ENCODE assay signal across 1 cellular context in the genomic region with DNA sequence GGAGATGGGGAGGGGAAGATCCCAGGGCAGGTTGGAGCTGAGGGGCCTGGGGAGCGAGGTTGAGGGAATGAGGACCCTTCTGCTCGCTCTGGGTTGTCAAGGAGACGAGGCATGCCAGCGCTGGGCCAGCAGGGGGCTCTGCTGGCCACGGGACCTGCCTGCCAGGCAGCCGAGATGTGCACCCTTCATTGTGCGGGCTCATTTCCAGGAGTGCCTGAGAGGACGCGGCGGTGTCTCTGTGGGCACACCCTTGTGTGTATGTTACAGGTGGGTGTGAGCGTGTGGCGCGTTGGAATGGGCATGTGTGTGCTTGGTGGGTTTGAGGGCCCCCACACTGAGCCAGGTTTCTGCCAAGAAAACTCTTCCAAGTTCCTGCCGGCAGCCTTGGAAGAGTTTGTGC.
A peak's percentile ranks its signal among the peaks of the same experiment; 100 is the strongest.
TF ChIP-seq lines count a peak whose summit lies in the region.

No MANE protein-coding gene starts in this region.

TF ChIP-seq in HepG2, 621 proteins besides CTCF, POLR2A, EP300 and RAD21 (continued from another document and continues in another):
- TF ChIP-seq, protein P1, sequence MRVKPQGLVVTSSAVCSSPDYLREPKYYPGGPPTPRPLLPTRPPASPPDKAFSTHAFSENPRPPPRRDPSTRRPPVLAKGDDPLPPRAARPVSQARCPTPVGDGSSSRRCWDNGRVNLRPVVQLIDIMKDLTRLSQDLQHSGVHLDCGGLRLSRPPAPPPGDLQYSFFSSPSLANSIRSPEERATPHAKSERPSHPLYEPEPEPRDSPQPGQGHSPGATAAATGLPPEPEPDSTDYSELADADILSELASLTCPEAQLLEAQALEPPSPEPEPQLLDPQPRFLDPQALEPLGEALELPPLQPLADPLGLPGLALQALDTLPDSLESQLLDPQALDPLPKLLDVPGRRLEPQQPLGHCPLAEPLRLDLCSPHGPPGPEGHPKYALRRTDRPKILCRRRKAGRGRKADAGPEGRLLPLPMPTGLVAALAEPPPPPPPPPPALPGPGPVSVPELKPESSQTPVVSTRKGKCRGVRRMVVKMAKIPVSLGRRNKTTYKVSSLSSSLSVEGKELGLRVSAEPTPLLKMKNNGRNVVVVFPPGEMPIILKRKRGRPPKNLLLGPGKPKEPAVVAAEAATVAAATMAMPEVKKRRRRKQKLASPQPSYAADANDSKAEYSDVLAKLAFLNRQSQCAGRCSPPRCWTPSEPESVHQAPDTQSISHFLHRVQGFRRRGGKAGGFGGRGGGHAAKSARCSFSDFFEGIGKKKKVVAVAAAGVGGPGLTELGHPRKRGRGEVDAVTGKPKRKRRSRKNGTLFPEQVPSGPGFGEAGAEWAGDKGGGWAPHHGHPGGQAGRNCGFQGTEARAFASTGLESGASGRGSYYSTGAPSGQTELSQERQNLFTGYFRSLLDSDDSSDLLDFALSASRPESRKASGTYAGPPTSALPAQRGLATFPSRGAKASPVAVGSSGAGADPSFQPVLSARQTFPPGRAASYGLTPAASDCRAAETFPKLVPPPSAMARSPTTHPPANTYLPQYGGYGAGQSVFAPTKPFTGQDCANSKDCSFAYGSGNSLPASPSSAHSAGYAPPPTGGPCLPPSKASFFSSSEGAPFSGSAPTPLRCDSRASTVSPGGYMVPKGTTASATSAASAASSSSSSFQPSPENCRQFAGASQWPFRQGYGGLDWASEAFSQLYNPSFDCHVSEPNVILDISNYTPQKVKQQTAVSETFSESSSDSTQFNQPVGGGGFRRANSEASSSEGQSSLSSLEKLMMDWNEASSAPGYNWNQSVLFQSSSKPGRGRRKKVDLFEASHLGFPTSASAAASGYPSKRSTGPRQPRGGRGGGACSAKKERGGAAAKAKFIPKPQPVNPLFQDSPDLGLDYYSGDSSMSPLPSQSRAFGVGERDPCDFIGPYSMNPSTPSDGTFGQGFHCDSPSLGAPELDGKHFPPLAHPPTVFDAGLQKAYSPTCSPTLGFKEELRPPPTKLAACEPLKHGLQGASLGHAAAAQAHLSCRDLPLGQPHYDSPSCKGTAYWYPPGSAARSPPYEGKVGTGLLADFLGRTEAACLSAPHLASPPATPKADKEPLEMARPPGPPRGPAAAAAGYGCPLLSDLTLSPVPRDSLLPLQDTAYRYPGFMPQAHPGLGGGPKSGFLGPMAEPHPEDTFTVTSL (CRISPR knock-in tag; IDR thresholded peaks at IDR 0.05; ENCODE audit: borderline replicate concordance) = no peak
- no peak for TF ChIP-seq NCOR1 (IDR thresholded peaks at IDR 0.05; ENCODE audit: borderline replicate concordance, low read length)
- 0 out of 2 replicates have a peak, but pooled peaks have one; percentile 5 for TF ChIP-seq MTA1 (CRISPR knock-in tag; IDR thresholded peaks at IDR 0.05; ENCODE audit: borderline replicate concordance)
- TF ChIP-seq ZBTB1 (CRISPR knock-in tag; IDR thresholded peaks at IDR 0.05; ENCODE audit: borderline replicate concordance) = no peak
- no peak for TF ChIP-seq ZNF292 (CRISPR knock-in tag; IDR thresholded peaks at IDR 0.05; ENCODE audit: borderline replicate concordance, low read depth)
- peak; percentile 31; the same call in 1 of the 2 replicates for TF ChIP-seq GATAD2A (CRISPR knock-in tag; IDR thresholded peaks at IDR 0.05)
- TF ChIP-seq FOXA1 (IDR thresholded peaks at IDR 0.05) = no peak
- no peak for TF ChIP-seq FOXA1 (CRISPR knock-in tag; IDR thresholded peaks at IDR 0.05)
- TF ChIP-seq RFX3 (CRISPR knock-in tag; IDR thresholded peaks at IDR 0.05) = peak; percentile 79
- TF ChIP-seq ZNF124 (CRISPR knock-in tag; IDR thresholded peaks at IDR 0.05) = no peak; the same call in 1 of the 2 replicates
- TF ChIP-seq MEF2D (CRISPR knock-in tag; IDR thresholded peaks at IDR 0.05) = no peak
- peak; percentile 90 for TF ChIP-seq ZNF652 (CRISPR knock-in tag; IDR thresholded peaks at IDR 0.05; ENCODE audit: borderline replicate concordance, low read depth)
- no peak for TF ChIP-seq DMAP1 (CRISPR knock-in tag; IDR thresholded peaks at IDR 0.05)
- TF ChIP-seq, protein P2, sequence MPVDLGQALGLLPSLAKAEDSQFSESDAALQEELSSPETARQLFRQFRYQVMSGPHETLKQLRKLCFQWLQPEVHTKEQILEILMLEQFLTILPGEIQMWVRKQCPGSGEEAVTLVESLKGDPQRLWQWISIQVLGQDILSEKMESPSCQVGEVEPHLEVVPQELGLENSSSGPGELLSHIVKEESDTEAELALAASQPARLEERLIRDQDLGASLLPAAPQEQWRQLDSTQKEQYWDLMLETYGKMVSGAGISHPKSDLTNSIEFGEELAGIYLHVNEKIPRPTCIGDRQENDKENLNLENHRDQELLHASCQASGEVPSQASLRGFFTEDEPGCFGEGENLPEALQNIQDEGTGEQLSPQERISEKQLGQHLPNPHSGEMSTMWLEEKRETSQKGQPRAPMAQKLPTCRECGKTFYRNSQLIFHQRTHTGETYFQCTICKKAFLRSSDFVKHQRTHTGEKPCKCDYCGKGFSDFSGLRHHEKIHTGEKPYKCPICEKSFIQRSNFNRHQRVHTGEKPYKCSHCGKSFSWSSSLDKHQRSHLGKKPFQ (CRISPR knock-in tag; IDR thresholded peaks at IDR 0.05; ENCODE audit: insufficient replicate concordance) = no peak
- no peak for TF ChIP-seq SP1 (IDR thresholded peaks at IDR 0.05)
- TF ChIP-seq SP1 (CRISPR knock-in tag; IDR thresholded peaks at IDR 0.05) = 0 out of 2 replicates have a peak, but pooled peaks have one; percentile 51
- TF ChIP-seq RFX1 (IDR thresholded peaks at IDR 0.05) = peak; percentile 66
- peak; percentile 43 for TF ChIP-seq CBX1 (IDR thresholded peaks at IDR 0.05; ENCODE audit: low read depth)
- TF ChIP-seq, protein P3, sequence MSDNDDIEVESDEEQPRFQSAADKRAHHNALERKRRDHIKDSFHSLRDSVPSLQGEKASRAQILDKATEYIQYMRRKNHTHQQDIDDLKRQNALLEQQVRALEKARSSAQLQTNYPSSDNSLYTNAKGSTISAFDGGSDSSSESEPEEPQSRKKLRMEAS (IDR thresholded peaks at IDR 0.05) = peak; percentile 36; the same call in 1 of the 2 replicates
- TF ChIP-seq, protein P4, sequence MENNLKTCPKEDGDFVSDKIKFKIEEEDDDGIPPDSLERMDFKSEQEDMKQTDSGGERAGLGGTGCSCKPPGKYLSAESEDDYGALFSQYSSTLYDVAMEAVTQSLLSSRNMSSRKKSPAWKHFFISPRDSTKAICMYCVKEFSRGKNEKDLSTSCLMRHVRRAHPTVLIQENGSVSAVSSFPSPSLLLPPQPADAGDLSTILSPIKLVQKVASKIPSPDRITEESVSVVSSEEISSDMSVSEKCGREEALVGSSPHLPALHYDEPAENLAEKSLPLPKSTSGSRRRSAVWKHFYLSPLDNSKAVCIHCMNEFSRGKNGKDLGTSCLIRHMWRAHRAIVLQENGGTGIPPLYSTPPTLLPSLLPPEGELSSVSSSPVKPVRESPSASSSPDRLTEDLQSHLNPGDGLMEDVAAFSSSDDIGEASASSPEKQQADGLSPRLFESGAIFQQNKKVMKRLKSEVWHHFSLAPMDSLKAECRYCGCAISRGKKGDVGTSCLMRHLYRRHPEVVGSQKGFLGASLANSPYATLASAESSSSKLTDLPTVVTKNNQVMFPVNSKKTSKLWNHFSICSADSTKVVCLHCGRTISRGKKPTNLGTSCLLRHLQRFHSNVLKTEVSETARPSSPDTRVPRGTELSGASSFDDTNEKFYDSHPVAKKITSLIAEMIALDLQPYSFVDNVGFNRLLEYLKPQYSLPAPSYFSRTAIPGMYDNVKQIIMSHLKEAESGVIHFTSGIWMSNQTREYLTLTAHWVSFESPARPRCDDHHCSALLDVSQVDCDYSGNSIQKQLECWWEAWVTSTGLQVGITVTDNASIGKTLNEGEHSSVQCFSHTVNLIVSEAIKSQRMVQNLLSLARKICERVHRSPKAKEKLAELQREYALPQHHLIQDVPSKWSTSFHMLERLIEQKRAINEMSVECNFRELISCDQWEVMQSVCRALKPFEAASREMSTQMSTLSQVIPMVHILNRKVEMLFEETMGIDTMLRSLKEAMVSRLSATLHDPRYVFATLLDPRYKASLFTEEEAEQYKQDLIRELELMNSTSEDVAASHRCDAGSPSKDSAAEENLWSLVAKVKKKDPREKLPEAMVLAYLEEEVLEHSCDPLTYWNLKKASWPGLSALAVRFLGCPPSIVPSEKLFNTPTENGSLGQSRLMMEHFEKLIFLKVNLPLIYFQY (CRISPR knock-in tag; IDR thresholded peaks at IDR 0.05; ENCODE audit: borderline replicate concordance) = 0 out of 2 replicates have a peak, but pooled peaks have one; percentile 43
- peak; percentile 42; the same call in 1 of the 2 replicates for TF ChIP-seq ZNF788 (CRISPR knock-in tag; IDR thresholded peaks at IDR 0.05; ENCODE audit: borderline replicate concordance)
- no peak for TF ChIP-seq TP53 (CRISPR knock-in tag; conservative IDR thresholded peaks at IDR 0.05)
- no peak for TF ChIP-seq ZKSCAN1 (IDR thresholded peaks at IDR 0.05; ENCODE audit: low read length)
- 0 out of 2 replicates have a peak, but pooled peaks have one; percentile 43 for TF ChIP-seq TGIF2 (CRISPR knock-in tag; IDR thresholded peaks at IDR 0.05)
- peak; percentile 36; the same call in 1 of the 2 replicates for TF ChIP-seq RXRA (CRISPR knock-in tag; IDR thresholded peaks at IDR 0.05)
- peak; percentile 32 for TF ChIP-seq RBM39 (IDR thresholded peaks at IDR 0.05; ENCODE audit: low read depth, low read length, poor library complexity, severe bottlenecking)
- TF ChIP-seq ZNF350 (CRISPR knock-in tag; IDR thresholded peaks at IDR 0.05; ENCODE audit: borderline replicate concordance, low read depth) = peak; percentile 19; the same call in 1 of the 2 replicates
- no peak for TF ChIP-seq ZBTB20 (CRISPR knock-in tag; IDR thresholded peaks at IDR 0.05; ENCODE audit: borderline replicate concordance, low read depth)
- TF ChIP-seq MXD4 (CRISPR knock-in tag; IDR thresholded peaks at IDR 0.05) = no peak
- TF ChIP-seq, protein P5, sequence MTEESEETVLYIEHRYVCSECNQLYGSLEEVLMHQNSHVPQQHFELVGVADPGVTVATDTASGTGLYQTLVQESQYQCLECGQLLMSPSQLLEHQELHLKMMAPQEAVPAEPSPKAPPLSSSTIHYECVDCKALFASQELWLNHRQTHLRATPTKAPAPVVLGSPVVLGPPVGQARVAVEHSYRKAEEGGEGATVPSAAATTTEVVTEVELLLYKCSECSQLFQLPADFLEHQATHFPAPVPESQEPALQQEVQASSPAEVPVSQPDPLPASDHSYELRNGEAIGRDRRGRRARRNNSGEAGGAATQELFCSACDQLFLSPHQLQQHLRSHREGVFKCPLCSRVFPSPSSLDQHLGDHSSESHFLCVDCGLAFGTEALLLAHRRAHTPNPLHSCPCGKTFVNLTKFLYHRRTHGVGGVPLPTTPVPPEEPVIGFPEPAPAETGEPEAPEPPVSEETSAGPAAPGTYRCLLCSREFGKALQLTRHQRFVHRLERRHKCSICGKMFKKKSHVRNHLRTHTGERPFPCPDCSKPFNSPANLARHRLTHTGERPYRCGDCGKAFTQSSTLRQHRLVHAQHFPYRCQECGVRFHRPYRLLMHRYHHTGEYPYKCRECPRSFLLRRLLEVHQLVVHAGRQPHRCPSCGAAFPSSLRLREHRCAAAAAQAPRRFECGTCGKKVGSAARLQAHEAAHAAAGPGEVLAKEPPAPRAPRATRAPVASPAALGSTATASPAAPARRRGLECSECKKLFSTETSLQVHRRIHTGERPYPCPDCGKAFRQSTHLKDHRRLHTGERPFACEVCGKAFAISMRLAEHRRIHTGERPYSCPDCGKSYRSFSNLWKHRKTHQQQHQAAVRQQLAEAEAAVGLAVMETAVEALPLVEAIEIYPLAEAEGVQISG (CRISPR knock-in tag; IDR thresholded peaks at IDR 0.05) = 0 out of 2 replicates have a peak, but pooled peaks have one; percentile 30
- 0 out of 2 replicates have a peak, but pooled peaks have one; percentile 34 for TF ChIP-seq ZSCAN25 (CRISPR knock-in tag; IDR thresholded peaks at IDR 0.05)
- TF ChIP-seq, protein P6, sequence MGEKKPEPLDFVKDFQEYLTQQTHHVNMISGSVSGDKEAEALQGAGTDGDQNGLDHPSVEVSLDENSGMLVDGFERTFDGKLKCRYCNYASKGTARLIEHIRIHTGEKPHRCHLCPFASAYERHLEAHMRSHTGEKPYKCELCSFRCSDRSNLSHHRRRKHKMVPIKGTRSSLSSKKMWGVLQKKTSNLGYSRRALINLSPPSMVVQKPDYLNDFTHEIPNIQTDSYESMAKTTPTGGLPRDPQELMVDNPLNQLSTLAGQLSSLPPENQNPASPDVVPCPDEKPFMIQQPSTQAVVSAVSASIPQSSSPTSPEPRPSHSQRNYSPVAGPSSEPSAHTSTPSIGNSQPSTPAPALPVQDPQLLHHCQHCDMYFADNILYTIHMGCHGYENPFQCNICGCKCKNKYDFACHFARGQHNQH (CRISPR knock-in tag; IDR thresholded peaks at IDR 0.05) = peak; percentile 49; the same call in 1 of the 2 replicates
- peak; percentile 69 for TF ChIP-seq IRF2 (CRISPR knock-in tag; IDR thresholded peaks at IDR 0.05)
- 0 out of 3 replicates have a peak, but pooled peaks have one; percentile 28 for TF ChIP-seq MXI1 (IDR thresholded peaks at IDR 0.05; ENCODE audit: borderline replicate concordance, low read depth, low read length)
- TF ChIP-seq SALL1 (CRISPR knock-in tag; IDR thresholded peaks at IDR 0.05) = peak; percentile 35; the same call in 1 of the 2 replicates
- TF ChIP-seq FOXO1 (CRISPR knock-in tag; IDR thresholded peaks at IDR 0.05) = 0 out of 2 replicates have a peak, but pooled peaks have one; percentile 9
- no peak for TF ChIP-seq ARHGAP35 (CRISPR knock-in tag; IDR thresholded peaks at IDR 0.05; ENCODE audit: borderline replicate concordance)
- TF ChIP-seq, protein P7, sequence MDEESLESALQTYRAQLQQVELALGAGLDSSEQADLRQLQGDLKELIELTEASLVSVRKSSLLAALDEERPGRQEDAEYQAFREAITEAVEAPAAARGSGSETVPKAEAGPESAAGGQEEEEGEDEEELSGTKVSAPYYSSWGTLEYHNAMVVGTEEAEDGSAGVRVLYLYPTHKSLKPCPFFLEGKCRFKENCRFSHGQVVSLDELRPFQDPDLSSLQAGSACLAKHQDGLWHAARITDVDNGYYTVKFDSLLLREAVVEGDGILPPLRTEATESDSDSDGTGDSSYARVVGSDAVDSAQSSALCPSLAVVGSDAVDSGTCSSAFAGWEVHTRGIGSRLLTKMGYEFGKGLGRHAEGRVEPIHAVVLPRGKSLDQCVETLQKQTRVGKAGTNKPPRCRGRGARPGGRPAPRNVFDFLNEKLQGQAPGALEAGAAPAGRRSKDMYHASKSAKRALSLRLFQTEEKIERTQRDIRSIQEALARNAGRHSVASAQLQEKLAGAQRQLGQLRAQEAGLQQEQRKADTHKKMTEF (CRISPR knock-in tag; IDR thresholded peaks at IDR 0.05) = 0 out of 2 replicates have a peak, but pooled peaks have one; percentile 51
- TF ChIP-seq ZFP36 (IDR thresholded peaks at IDR 0.05; ENCODE audit: borderline replicate concordance, low read depth, low read length, partially characterized antibody) = peak; percentile 64
- TF ChIP-seq MTF2 (CRISPR knock-in tag; IDR thresholded peaks at IDR 0.05; ENCODE audit: borderline replicate concordance) = peak; percentile 74; the same call in 1 of the 2 replicates
- peak; percentile 54; the same call in 1 of the 2 replicates for TF ChIP-seq KDM4B (CRISPR knock-in tag; IDR thresholded peaks at IDR 0.05)
- TF ChIP-seq RFX5 (IDR thresholded peaks at IDR 0.05; ENCODE audit: low read depth, low read length) = 0 out of 2 replicates have a peak, but pooled peaks have one; percentile 23
- TF ChIP-seq HOXD1 (CRISPR knock-in tag; IDR thresholded peaks at IDR 0.05) = no peak
- TF ChIP-seq ZNF703 (CRISPR knock-in tag; IDR thresholded peaks at IDR 0.05; ENCODE audit: borderline replicate concordance) = no peak
- 0 out of 2 replicates have a peak, but pooled peaks have one; percentile 32 for TF ChIP-seq MIER2 (CRISPR knock-in tag; IDR thresholded peaks at IDR 0.05)
- TF ChIP-seq FOXC1 (CRISPR knock-in tag; IDR thresholded peaks at IDR 0.05; ENCODE audit: borderline replicate concordance) = no peak; the same call in 1 of the 2 replicates
